ENCODE assay signal across 21 cellular contexts in genomic region chrX:3232262-3232950, GRCh38.
A peak's percentile ranks its signal among the peaks of the same experiment; 100 is the strongest.
DNase-seq lines count a peak whose midpoint lies in the region; ATAC-seq and TF ChIP-seq lines count a peak whose summit lies in the region.
"Had no signal": no experiment of that assay in that cellular context is flagged by ENCODE, and none has a peak within 500 bp of the region (broad histone marks: within the 10 kb centered on the region; RNA-seq: fewer than 3 reads in every experiment).

No MANE protein-coding gene starts in this region.

- no peaks in the 10 kb centered on the region for H3K9me3 ChIP-seq in osteoblast (ENCODE audit: low read depth, low read length)
- H3K9me3 ChIP-seq: Caco-2 had no signal

- TF ChIP-seq CTCF in fibroblast of pulmonary artery (IDR thresholded peaks at IDR 0.05; ENCODE audit: low read length, missing control alignments) = no peak
- no peak for TF ChIP-seq CTCF in osteoblast (IDR thresholded peaks at IDR 0.05; ENCODE audit: extremely low read depth, low read depth, low read length)

- peaks cover 4% of the 10 kb centered on the region for H3K4me1 ChIP-seq in osteoblast (ENCODE audit: insufficient read depth, low read length)
- H3K4me1 ChIP-seq: Caco-2 had no signal

- no peaks in the 10 kb centered on the region for H3K36me3 ChIP-seq in osteoblast (ENCODE audit: insufficient read depth, low read length)

- DNase-seq in amniotic epithelial cell (ENCODE audit: low read depth) = peak; percentile 14
- DNase-seq in fibroblast of pulmonary artery (ENCODE audit: low read depth) = peak; percentile 4
- DNase-seq in osteoblast (ENCODE audit: insufficient read length, low spot score, missing footprints) = no peak
- no peak for DNase-seq in NCI-H2081 (lab: John Stamatoyannopoulos, UW)
- no peak for DNase-seq in NCI-H128 (lab: John Stamatoyannopoulos, UW; ENCODE audit: unreplicated experiment)
- no peak for DNase-seq in activated naive CD4-positive, alpha-beta T cell (lab: John Stamatoyannopoulos, UW)
- DNase-seq: Caco-2; CD4-positive, CD25-positive, alpha-beta regulatory T cell; DMS 273 treated with DMSO at 0.1 percent for 48 hours; DMS79 treated with DMSO at 0.1 percent for 48 hours; H9; HFFc6; NCI-H1105 treated with DMSO at 0.1 percent for 48 hours; NCI-H187; NCI-H2107; NCI-H446 treated with DMSO at 0.1 percent for 48 hours; NCI-H526 treated with DMSO at 0.1 percent for 48 hours; OCI-M1 had no signal

- H3K27me3 ChIP-seq in osteoblast (ENCODE audit: insufficient read depth, low read length) = no peaks in the 10 kb centered on the region

- no peaks in the 10 kb centered on the region for H4K20me1 ChIP-seq in osteoblast (ENCODE audit: insufficient read depth, low read length)

- no peak overlapping the region for H3K4me3 ChIP-seq in fibroblast of pulmonary artery (replicated peaks; ENCODE audit: low read depth, low read length)
- H3K4me3 ChIP-seq in osteoblast (ENCODE audit: insufficient read depth, low read length) = peak overlapping the region; percentile 22
- H3K4me3 ChIP-seq: SK-N-MC had no signal

- peak overlapping the region; percentile 50 for H2AFZ ChIP-seq in osteoblast (ENCODE audit: low read length)

- ATAC-seq in GM21390 (IDR thresholded peaks at IDR 0.05; ENCODE audit: unreplicated experiment) = no peak
- ATAC-seq: Right ventricle myocardium inferior had no signal

- no peaks in the 10 kb centered on the region for H3K79me2 ChIP-seq in osteoblast (ENCODE audit: insufficient read depth, low read length)

- peak overlapping the region; percentile 36 for H3K27ac ChIP-seq in osteoblast (ENCODE audit: low read depth, low read length)
- H3K27ac ChIP-seq: SK-N-MC had no signal

- H3K4me2 ChIP-seq in osteoblast (ENCODE audit: insufficient read depth, low read length) = peak overlapping the region; percentile 44

Comparison
In these comparisons a context has a peak if more than half of its experiments do, and no peak if none do; other contexts are left out.
1. DNase-seq: peak in amniotic epithelial cell (single experiment) and fibroblast of pulmonary artery (single experiment); none in osteoblast (single experiment), NCI-H2081 (0 of 2), NCI-H128 (single experiment) and activated naive CD4-positive, alpha-beta T cell (0 of 4).